1 cellular context compared by ENCODE assay signal in the genomic region with DNA sequence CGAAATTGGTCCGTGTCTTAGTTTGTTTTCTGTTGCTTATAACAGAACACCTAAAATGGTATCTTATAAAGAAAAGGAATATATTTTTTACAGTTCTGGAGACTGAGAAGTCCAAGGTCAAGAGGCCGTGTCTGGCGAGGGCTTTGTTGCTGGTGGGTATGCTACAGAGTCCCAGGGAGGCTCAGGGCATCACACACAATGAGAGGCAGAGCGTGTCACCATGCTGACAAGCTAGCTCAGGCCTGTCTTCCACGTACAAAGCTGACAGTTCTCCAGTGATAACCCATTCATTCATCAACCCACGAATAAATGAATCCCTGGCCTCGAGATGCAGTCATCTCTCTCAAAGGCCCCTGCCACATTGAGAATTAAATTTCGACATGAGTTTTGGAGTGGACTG.
TF ChIP-seq lines count a peak whose summit lies in the region.

No MANE protein-coding gene starts in this region.

TF ChIP-seq in A549, 52 proteins besides CTCF, POLR2A, EP300 and RAD21 (continued from another document):
- TF ChIP-seq NPAS2 (CRISPR knock-in tag; IDR thresholded peaks at IDR 0.05; ENCODE audit: borderline replicate concordance) (no peak), RARB (CRISPR knock-in tag; IDR thresholded peaks at IDR 0.05) (no peak), SMC3 (IDR thresholded peaks at IDR 0.05) (no peak), RCOR1 (IDR thresholded peaks at IDR 0.05; ENCODE audit: low read depth, low read length) (no peak)
- TF ChIP-seq, protein P1, sequence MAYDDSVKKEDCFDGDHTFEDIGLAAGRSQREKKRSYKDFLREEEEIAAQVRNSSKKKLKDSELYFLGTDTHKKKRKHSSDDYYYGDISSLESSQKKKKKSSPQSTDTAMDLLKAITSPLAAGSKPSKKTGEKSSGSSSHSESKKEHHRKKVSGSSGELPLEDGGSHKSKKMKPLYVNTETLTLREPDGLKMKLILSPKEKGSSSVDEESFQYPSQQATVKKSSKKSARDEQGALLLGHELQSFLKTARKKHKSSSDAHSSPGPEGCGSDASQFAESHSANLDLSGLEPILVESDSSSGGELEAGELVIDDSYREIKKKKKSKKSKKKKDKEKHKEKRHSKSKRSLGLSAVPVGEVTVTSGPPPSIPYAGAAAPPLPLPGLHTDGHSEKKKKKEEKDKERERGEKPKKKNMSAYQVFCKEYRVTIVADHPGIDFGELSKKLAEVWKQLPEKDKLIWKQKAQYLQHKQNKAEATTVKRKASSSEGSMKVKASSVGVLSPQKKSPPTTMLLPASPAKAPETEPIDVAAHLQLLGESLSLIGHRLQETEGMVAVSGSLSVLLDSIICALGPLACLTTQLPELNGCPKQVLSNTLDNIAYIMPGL (CRISPR knock-in tag; IDR thresholded peaks at IDR 0.05; ENCODE audit: borderline replicate concordance), result no peak
TF ChIP-seq in A549: peak in this region for 0.
